In the genomic region with DNA sequence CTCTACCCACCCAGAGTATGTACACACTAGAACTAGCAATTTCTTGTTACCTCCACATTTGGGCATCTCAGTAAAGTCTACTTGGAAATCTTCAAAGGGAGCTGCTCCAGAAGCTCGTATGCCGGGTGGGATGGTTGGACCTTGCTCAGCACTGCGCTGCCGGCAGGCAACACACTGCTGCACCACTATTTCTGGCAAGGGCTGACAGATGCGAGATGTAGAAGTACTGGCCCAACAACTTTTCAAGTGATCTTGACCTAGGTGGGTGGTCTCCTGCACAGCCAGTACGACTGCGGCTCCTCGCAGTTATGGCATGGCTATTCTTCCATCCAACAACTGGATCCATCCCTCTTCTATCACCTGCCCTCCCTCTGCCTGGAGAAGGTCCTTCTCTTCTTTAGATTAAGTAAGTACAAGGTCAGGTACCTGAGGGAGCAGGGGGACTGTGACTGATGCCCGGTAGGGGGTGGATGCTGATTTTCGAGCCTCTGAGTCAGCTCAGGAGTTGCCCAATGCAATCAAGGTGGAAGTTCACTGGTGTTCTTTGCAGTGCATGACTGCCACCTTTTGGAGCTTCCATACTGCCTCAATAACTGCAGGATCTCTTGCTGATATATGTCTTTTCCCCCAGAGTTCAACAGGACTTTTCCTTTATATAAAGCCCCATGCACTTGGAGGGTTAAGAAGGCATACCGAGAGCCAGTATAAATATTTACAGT, we compare ENCODE assay signal across 9 cellular contexts.
DNase-seq lines count a peak whose midpoint lies in the region; ATAC-seq and TF ChIP-seq lines count a peak whose summit lies in the region.
"Had no signal": no experiment of that assay in that cellular context is flagged by ENCODE, and none has a peak within 500 bp of the region (broad histone marks: within the 10 kb centered on the region; RNA-seq: fewer than 3 reads in every experiment).

No MANE protein-coding gene starts in this region.

- H3K9me3 Mint-ChIP-seq in chondrocyte (ENCODE audit: low read depth): peaks cover 10% of the 10 kb centered on the region

- H3K27me3 ChIP-seq in neural cell (ENCODE audit: insufficient read depth, low read depth, low read length): no peaks in the 10 kb centered on the region
- no peaks in the 10 kb centered on the region for H3K27me3 ChIP-seq in MM.1S (replicated peaks; ENCODE audit: insufficient read depth, low read length)

- TF ChIP-seq CTCF in chondrocyte (IDR thresholded peaks at IDR 0.05) (peak; percentile 66), neural cell (IDR thresholded peaks at IDR 0.05; ENCODE audit: poor library complexity, severe bottlenecking) (peak; percentile 43), MM.1S (IDR thresholded peaks at IDR 0.05; ENCODE audit: low read length) (no peak)

- peaks cover 6% of the 10 kb centered on the region for H3K36me3 Mint-ChIP-seq in chondrocyte (ENCODE audit: low read depth)
- H3K36me3 Mint-ChIP-seq: activated naive CD8-positive, alpha-beta T cell treated with anti-CD3 and anti-CD28 coated beads, Interleukin-2, amount 10 ng/mL, durations not matched to agents 7 days and 5 days had no signal

- ATAC-seq in GM19455 (IDR thresholded peaks at IDR 0.05; ENCODE audit: unreplicated experiment): no peak

- H3K27ac Mint-ChIP-seq in chondrocyte (ENCODE audit: unreplicated experiment): no peak overlapping the region
- H3K27ac Mint-ChIP-seq: activated naive CD8-positive, alpha-beta T cell treated with anti-CD3 and anti-CD28 coated beads, Interleukin-2, amount 10 ng/mL, durations not matched to agents 7 days and 5 days had no signal

- no peaks in the 10 kb centered on the region for H3K9me2 ChIP-seq in neural cell (ENCODE audit: insufficient read depth, low read length)
- H3K9me2 ChIP-seq in MM.1S (replicated peaks; ENCODE audit: insufficient read depth, low read length): no peaks in the 10 kb centered on the region

- H3K9ac ChIP-seq in neural cell (ENCODE audit: low read length) (no peak overlapping the region), MM.1S (ENCODE audit: low read length) (no peak overlapping the region)

- H4K20me1 ChIP-seq in neural cell (ENCODE audit: insufficient read depth): no peaks in the 10 kb centered on the region
- H4K20me1 ChIP-seq in MM.1S (ENCODE audit: insufficient read depth, low read length): no peaks in the 10 kb centered on the region

- H3K4me3 Mint-ChIP-seq in chondrocyte (ENCODE audit: unreplicated experiment): no peak overlapping the region
- H3K4me3 Mint-ChIP-seq: activated naive CD8-positive, alpha-beta T cell treated with anti-CD3 and anti-CD28 coated beads, Interleukin-2, amount 10 ng/mL, durations not matched to agents 7 days and 5 days had no signal

- H3K27me3 Mint-ChIP-seq in chondrocyte (ENCODE audit: low read depth): peaks cover 20% of the 10 kb centered on the region

- no peaks in the 10 kb centered on the region for H3F3A ChIP-seq in neural cell (ENCODE audit: insufficient read depth, low read length, poor library complexity, severe bottlenecking)
- H3F3A ChIP-seq in MM.1S (ENCODE audit: insufficient read depth, low read length): no peaks in the 10 kb centered on the region

- no peak overlapping the region for H2AFZ ChIP-seq in neural cell (ENCODE audit: low read depth, low read length)
- H2AFZ ChIP-seq in MM.1S (ENCODE audit: low read length): no peak overlapping the region

- no peak for TF ChIP-seq EP300 in neural cell (conservative IDR thresholded peaks at IDR 0.05; ENCODE audit: poor library complexity, severe bottlenecking)

- H3K9me3 ChIP-seq in neural cell (ENCODE audit: low read length) (no peaks in the 10 kb centered on the region), MM.1S (replicated peaks; ENCODE audit: insufficient read depth, low read length) (no peaks in the 10 kb centered on the region)

- no peaks in the 10 kb centered on the region for H3K4me1 Mint-ChIP-seq in chondrocyte (ENCODE audit: low read depth)
- H3K4me1 Mint-ChIP-seq: activated naive CD8-positive, alpha-beta T cell treated with anti-CD3 and anti-CD28 coated beads, Interleukin-2, amount 10 ng/mL, durations not matched to agents 7 days and 5 days had no signal

- H3K4me2 ChIP-seq in neural cell (ENCODE audit: low read length): no peak overlapping the region
- no peak overlapping the region for H3K4me2 ChIP-seq in MM.1S (ENCODE audit: low read depth, low read length)

- no peaks in the 10 kb centered on the region for H3K4me1 ChIP-seq in MM.1S (ENCODE audit: low read length)

- TF ChIP-seq RAD21 in neural cell (conservative IDR thresholded peaks at IDR 0.05): peak; percentile 50

- H3K27ac ChIP-seq in neural cell (ENCODE audit: low read length) (no peak overlapping the region), MM.1S (ENCODE audit: low read length) (no peak overlapping the region)

- H3K79me2 ChIP-seq in neural cell (replicated peaks; ENCODE audit: insufficient read depth, low read length) (no peaks in the 10 kb centered on the region), MM.1S (ENCODE audit: low read length) (no peaks in the 10 kb centered on the region)

- H3K4me3 ChIP-seq in neural cell (ENCODE audit: low read length) (no peak overlapping the region), MM.1S (ENCODE audit: low read length) (no peak overlapping the region)

- H3K36me3 ChIP-seq in neural cell (ENCODE audit: insufficient read depth, low read length): no peaks in the 10 kb centered on the region
- no peaks in the 10 kb centered on the region for H3K36me3 ChIP-seq in MM.1S (replicated peaks; ENCODE audit: insufficient read depth, low read length)

- peak; percentile 69 for DNase-seq in GM03348 (ENCODE audit: low spot score)
- peak; percentile 51 for DNase-seq in M059J (ENCODE audit: low read depth)
- DNase-seq in chondrocyte (ENCODE audit: low spot score): no peak
- no peak for DNase-seq in NCI-H526 treated with DMSO at 0.1 percent for 48 hours (lab: John Stamatoyannopoulos, UW)
- no peak for DNase-seq in MM.1S
- DNase-seq in NCI-H1436 treated with DMSO at 0.1 percent for 48 hours (lab: John Stamatoyannopoulos, UW): no peak
- DNase-seq: activated naive CD8-positive, alpha-beta T cell treated with anti-CD3 and anti-CD28 coated beads, Interleukin-2, amount 10 ng/mL, durations not matched to agents 7 days and 5 days had no signal

TF ChIP-seq in neural cell, 6 proteins besides CTCF, POLR2A, EP300 and RAD21:
- TF ChIP-seq SMC3 (conservative IDR thresholded peaks at IDR 0.05; ENCODE audit: poor library complexity) (peak; percentile 30), MXI1 (conservative IDR thresholded peaks at IDR 0.05; ENCODE audit: poor library complexity, severe bottlenecking) (no peak)

Comparison
In these comparisons a context has a peak if more than half of its experiments do, and no peak if none do; other contexts are left out.
1. DNase-seq: peak in GM03348 (single experiment) and M059J (single experiment); none in chondrocyte (single experiment), NCI-H526 treated with DMSO at 0.1 percent for 48 hours (single experiment), MM.1S (single experiment) and NCI-H1436 treated with DMSO at 0.1 percent for 48 hours (single experiment).